20 cellular contexts compared by ENCODE assay signal in genomic region chr4:139076016-139076744, GRCh38.
A peak's percentile ranks its signal among the peaks of the same experiment; 100 is the strongest.
DNase-seq lines count a peak whose midpoint lies in the region; ATAC-seq and TF ChIP-seq lines count a peak whose summit lies in the region.
"Had no signal": no experiment of that assay in that cellular context is flagged by ENCODE, and none has a peak within 500 bp of the region (broad histone marks: within the 10 kb centered on the region; RNA-seq: fewer than 3 reads in every experiment).

No MANE protein-coding gene starts in this region.

- WGBS in gastroesophageal sphincter (ENCODE audit: low coverage in 1 of 2), 2 donors: 42 to 59% methylated on average over 1 of the region's 1 CpG

- ATAC-seq in CD4-positive, alpha-beta T cell (ENCODE audit: poor library complexity): no peak
- ATAC-seq in gastroesophageal sphincter (no peak), HG03460 (IDR thresholded peaks at IDR 0.05; ENCODE audit: unreplicated experiment) (no peak)
- ATAC-seq: stimulated activated effector memory CD8-positive, alpha-beta T cell treated with anti-CD3 and anti-CD28 coated beads, Interleukin-12 subunit alpha, Interleukin-12 subunit beta, amount 100 ng/mL, for 72 hours had no signal

- no peaks in the 10 kb centered on the region for H3K27me3 ChIP-seq in CD4-positive, alpha-beta T cell (ENCODE audit: control insufficient read depth, insufficient read depth, low read length)
- no peaks in the 10 kb centered on the region for H3K27me3 ChIP-seq in gastroesophageal sphincter
- H3K27me3 ChIP-seq: thyroid gland had no signal

- DNase-seq in CD4-positive, alpha-beta T cell: no peak
- DNase-seq in myocyte (ENCODE audit: low read depth) (peak; percentile 88), KG1 (lab: John Stamatoyannopoulos, UW) (no peak), DMS114 treated with DMSO at 0.1 percent for 48 hours (lab: John Stamatoyannopoulos, UW; ENCODE audit: unreplicated experiment) (no peak)
- DNase-seq in stimulated activated CD4-positive, alpha-beta T cell treated with anti-CD3 and anti-CD28 coated beads, Interleukin-4, amount 100 ng/mL, for 1 hour: no peak
- DNase-seq: activated naive CD4-positive, alpha-beta T cell treated with anti-CD3 and anti-CD28 coated beads, Interleukin-2, amount 50 U/mL, for 16 hours; activated T-cell treated with anti-CD3 and anti-CD28 coated beads for 4 hours; endodermal cell; mesendoderm; NCI-H187; NCI-H510A treated with DMSO at 0.1 percent for 48 hours; SHP77 treated with DMSO at 0.1 percent for 48 hours; stimulated activated CD4-positive, alpha-beta T cell treated with anti-CD3 and anti-CD28 coated beads, Interleukin-15, amount 100 ng/mL, for 24 hours; T-helper 1 cell; thyroid gland had no signal

- no peak overlapping the region for H3K4me3 ChIP-seq in gastroesophageal sphincter
- H3K4me3 ChIP-seq: thyroid gland had no signal

- peaks cover 68% of the 10 kb centered on the region for H3K4me1 Mint-ChIP-seq in CD4-positive, alpha-beta T cell (ENCODE audit: low read depth)
- H3K4me1 Mint-ChIP-seq: endodermal cell, neural crest cell had no signal

- TF ChIP-seq CTCF in 22Rv1 (IDR thresholded peaks at IDR 0.05) (no peak), gastroesophageal sphincter (IDR thresholded peaks at IDR 0.05) (no peak)
- no peak for TF ChIP-seq CTCF in CD4-positive, alpha-beta T cell (IDR thresholded peaks at IDR 0.05)

- peak overlapping the region; percentile 25 for H3K27ac Mint-ChIP-seq in CD4-positive, alpha-beta T cell
- H3K27ac Mint-ChIP-seq: endodermal cell; stimulated activated effector memory CD8-positive, alpha-beta T cell treated with anti-CD3 and anti-CD28 coated beads, Interleukin-12 subunit alpha, Interleukin-12 subunit beta, amount 100 ng/mL, for 72 hours had no signal

- peaks cover 42% of the 10 kb centered on the region for H3K36me3 Mint-ChIP-seq in CD4-positive, alpha-beta T cell (ENCODE audit: low read depth)

- POLR2A ChIA-PET in CD4-positive, alpha-beta T cell (lab: Charles Lee): interaction anchor here (1.1 kb wide), 1 partner anchor 225 kb away, joined by 6 read pairs; the partner anchor contains the start of gene NAA15

- intact Hi-C loops in CD4-positive, alpha-beta T cell (cut with DNase I, micrococcal nuclease): no loop called here

- no peaks in the 10 kb centered on the region for H3K9me3 Mint-ChIP-seq in CD4-positive, alpha-beta T cell
- H3K9me3 Mint-ChIP-seq: endodermal cell; neural crest cell; stimulated activated effector memory CD8-positive, alpha-beta T cell treated with anti-CD3 and anti-CD28 coated beads, Interleukin-12 subunit alpha, Interleukin-12 subunit beta, amount 100 ng/mL, for 72 hours had no signal

- H3K9me3 ChIP-seq in CD4-positive, alpha-beta T cell (ENCODE audit: control insufficient read depth, low read length): no peaks in the 10 kb centered on the region
- H3K9me3 ChIP-seq in gastroesophageal sphincter: no peaks in the 10 kb centered on the region
- H3K9me3 ChIP-seq: thyroid gland had no signal

- TF ChIP-seq POLR2A in gastroesophageal sphincter (IDR thresholded peaks at IDR 0.05): no peak

- H3K4me3 Mint-ChIP-seq in CD4-positive, alpha-beta T cell: no peak overlapping the region
- H3K4me3 Mint-ChIP-seq: endodermal cell; neural crest cell; stimulated activated effector memory CD8-positive, alpha-beta T cell treated with anti-CD3 and anti-CD28 coated beads, Interleukin-12 subunit alpha, Interleukin-12 subunit beta, amount 100 ng/mL, for 72 hours had no signal

- no peak for TF ChIP-seq EP300 in gastroesophageal sphincter (IDR thresholded peaks at IDR 0.05)

- H3K27me3 Mint-ChIP-seq in CD4-positive, alpha-beta T cell: no peaks in the 10 kb centered on the region

- peaks cover 11 to 90% (median 17%) of the 10 kb centered on the region in 3 donors for H3K4me1 ChIP-seq in gastroesophageal sphincter

- H3K27ac ChIP-seq in 22Rv1 (0 out of 2 replicates have a peak overlapping the region, but pooled peaks have one; percentile 0), gastroesophageal sphincter (peak overlapping the region; percentile 40 to 98 (median 89))
- H3K27ac ChIP-seq in CD4-positive, alpha-beta T cell (ENCODE audit: low read depth, low read length): no peak overlapping the region
- H3K27ac ChIP-seq: thyroid gland had no signal

- CTCF ChIA-PET in CD4-positive, alpha-beta T cell (lab: Charles Lee): no interaction called here

- peaks cover 6 to 14% of the 10 kb centered on the region in 2 donors for H3K36me3 ChIP-seq in gastroesophageal sphincter
